Comparison of ENCODE assay signal across 25 cellular contexts in the genomic region with DNA sequence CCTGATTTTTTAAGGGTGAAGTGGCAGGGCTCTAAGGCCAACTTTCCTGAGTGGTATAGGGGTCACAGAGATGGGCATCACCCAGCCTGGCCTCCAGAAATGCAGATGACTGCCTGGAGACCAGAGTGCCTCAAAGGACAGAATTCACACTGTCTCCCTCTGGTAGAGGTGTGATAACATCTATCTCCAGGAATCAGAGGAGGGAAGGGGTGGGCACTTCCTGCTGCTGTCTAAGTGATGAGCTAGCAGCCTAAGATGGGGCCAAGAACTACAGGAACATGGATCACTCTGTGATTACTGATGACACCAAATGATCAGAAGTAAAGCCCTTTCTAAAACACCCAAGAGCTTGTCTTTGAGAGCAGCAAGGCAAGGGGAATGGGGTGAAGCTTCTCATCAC.
"Had no signal": no experiment of that assay in that cellular context is flagged by ENCODE, and none has a peak within 500 bp of the region (broad histone marks: within the 10 kb centered on the region; RNA-seq: fewer than 3 reads in every experiment).

No MANE protein-coding gene starts in this region.

- H3K4me1 Mint-ChIP-seq: WTC11 had no signal

- H3K27ac ChIP-seq: adrenal gland, ascending aorta, epithelial cell of prostate, esophagus squamous epithelium, lower lobe of right lung, upper lobe of right lung had no signal

- H3K36me3 Mint-ChIP-seq: activated naive CD4-positive, alpha-beta T cell treated with anti-CD3 and anti-CD28 coated beads, Interleukin-2, amount 50 U/mL, for 72 hours; brain; natural killer cell had no signal

- H3K36me3 ChIP-seq: adrenal gland, upper lobe of right lung had no signal

- ATAC-seq: activated CD8-positive, alpha-beta T cell treated with anti-CD3 and anti-CD28 coated beads for 36 hours; activated naive CD4-positive, alpha-beta T cell treated with anti-CD3 and anti-CD28 coated beads, Interleukin-2, amount 50 U/mL, for 72 hours; left lobe of liver; lower lobe of right lung; natural killer cell; right cardiac atrium; upper lobe of right lung; WTC11 had no signal

- H3K27me3 ChIP-seq: adrenal gland, ascending aorta, esophagus squamous epithelium, heart right ventricle, upper lobe of right lung had no signal

- H3K4me1 ChIP-seq: ascending aorta had no signal

- H3K4me3 Mint-ChIP-seq: activated CD4-positive, alpha-beta T cell treated with anti-CD3 and anti-CD28 coated beads, Interleukin-2, amount 10 ng/mL, durations not matched to agents 7 days and 5 days; activated CD8-positive, alpha-beta T cell treated with anti-CD3 and anti-CD28 coated beads for 36 hours; brain; natural killer cell; WTC11 had no signal

- H3K27me3 Mint-ChIP-seq: activated CD4-positive, alpha-beta T cell treated with anti-CD3 and anti-CD28 coated beads, Interleukin-2, amount 10 ng/mL, durations not matched to agents 7 days and 5 days; activated CD8-positive, alpha-beta T cell treated with anti-CD3 and anti-CD28 coated beads for 36 hours; brain had no signal

- DNase-seq: activated CD4-positive, alpha-beta T cell treated with anti-CD3 and anti-CD28 coated beads for 1 hour; activated CD4-positive, alpha-beta T cell treated with anti-CD3 and anti-CD28 coated beads, Interleukin-2, amount 10 ng/mL, durations not matched to agents 7 days and 5 days; activated CD8-positive, alpha-beta T cell treated with anti-CD3 and anti-CD28 coated beads for 36 hours; activated naive CD4-positive, alpha-beta T cell; activated T-cell treated with anti-CD3 and anti-CD28 coated beads, Interleukin-2, amount 50 U/mL, for 48 hours; adrenal gland; cortex of kidney; esophagus squamous epithelium; foreskin melanocyte; heart right ventricle; kidney glomerular epithelial cell; lower lobe of right lung; mesenchymal stem cell; natural killer cell; right cardiac atrium; stimulated activated naive CD4-positive, alpha-beta T cell treated with Interleukin-2 at 50 U/mL for 16 hours; substantia nigra; T-helper 9 cell; upper lobe of right lung had no signal

- H3K4me3 ChIP-seq: adrenal gland, ascending aorta, esophagus squamous epithelium, heart right ventricle, lower lobe of right lung, upper lobe of right lung had no signal

- H3K9me3 Mint-ChIP-seq: activated CD4-positive, alpha-beta T cell treated with anti-CD3 and anti-CD28 coated beads, Interleukin-2, amount 10 ng/mL, durations not matched to agents 7 days and 5 days; activated CD8-positive, alpha-beta T cell treated with anti-CD3 and anti-CD28 coated beads for 36 hours; activated naive CD4-positive, alpha-beta T cell treated with anti-CD3 and anti-CD28 coated beads, Interleukin-2, amount 50 U/mL, for 72 hours; natural killer cell; WTC11 had no signal

- H3K27ac Mint-ChIP-seq: activated CD4-positive, alpha-beta T cell treated with anti-CD3 and anti-CD28 coated beads, Interleukin-2, amount 10 ng/mL, durations not matched to agents 7 days and 5 days; activated CD8-positive, alpha-beta T cell treated with anti-CD3 and anti-CD28 coated beads for 36 hours; brain; natural killer cell had no signal

- H3K9me3 ChIP-seq: adrenal gland, ascending aorta, esophagus squamous epithelium, heart right ventricle, lower lobe of right lung, upper lobe of right lung had no signal
